Comparison of ENCODE assay signal across 8 cellular contexts in the genomic region with DNA sequence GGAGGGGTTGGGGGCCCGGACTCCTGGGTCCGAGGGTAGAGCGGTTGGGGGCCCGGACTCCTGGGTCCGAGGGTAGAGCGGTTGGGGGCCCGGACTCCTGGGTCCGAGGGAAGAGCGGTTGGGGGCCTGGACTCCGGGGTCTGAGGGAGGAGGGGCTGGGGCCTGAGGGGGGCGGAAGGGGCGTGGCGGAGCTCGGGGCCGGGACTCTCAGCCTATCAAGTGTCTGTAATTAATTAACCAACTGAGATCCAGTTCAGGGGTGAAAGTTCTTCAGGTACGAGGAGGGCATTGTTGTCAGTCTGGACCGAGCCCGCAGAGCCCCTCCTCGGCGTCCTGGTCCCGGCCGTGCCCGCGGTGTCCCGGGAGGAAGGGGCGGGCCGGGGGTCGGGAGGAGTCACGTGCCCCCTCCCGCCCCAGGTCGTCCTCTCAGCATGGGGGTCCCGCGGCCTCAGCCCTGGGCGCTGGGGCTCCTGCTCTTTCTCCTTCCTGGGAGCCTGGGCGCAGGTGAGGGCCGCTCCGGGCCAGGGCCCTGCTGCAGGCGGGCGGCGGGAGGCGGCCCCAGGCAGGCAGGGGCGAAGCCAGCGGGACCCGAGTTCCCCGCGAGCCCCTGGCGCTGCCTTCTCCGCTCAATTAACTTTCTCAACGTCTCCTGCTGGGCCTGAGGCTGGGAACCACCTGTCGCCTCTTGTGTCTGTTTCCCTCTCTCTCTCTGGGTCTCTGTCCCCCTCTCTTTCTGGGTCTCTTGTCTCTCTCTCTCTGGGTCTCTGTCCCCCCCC. TPM values are rescaled to one million over a fixed set of nuclear protein-coding genes. Genes with fewer than 3 reads are reported as not detected.
A peak's percentile ranks its signal among the peaks of the same experiment; 100 is the strongest.
DNase-seq lines count a peak whose midpoint lies in the region; ATAC-seq and TF ChIP-seq lines count a peak whose summit lies in the region.

No MANE protein-coding gene starts in this region.

- no peaks in the 10 kb centered on the region for H3K27me3 ChIP-seq in brain microvascular endothelial cell (replicated peaks)
- H3K27me3 ChIP-seq in kidney epithelial cell (ENCODE audit: control insufficient read depth, insufficient read depth, low read length), result no peaks in the 10 kb centered on the region

- no peaks in the 10 kb centered on the region for H3K27me3 Mint-ChIP-seq in stimulated activated naive B cell treated with anti-CD40 and anti-IgM and Interleukin-4, amounts not matched to agents 10 μg/mL and 1 μg/mL and 100 μg/mL, for 72 hours

- H3K27ac Mint-ChIP-seq in stimulated activated naive B cell treated with anti-CD40 and anti-IgM and Interleukin-4, amounts not matched to agents 10 μg/mL and 1 μg/mL and 100 μg/mL, for 72 hours, result peak overlapping the region; percentile 86

- H3K4me3 ChIP-seq in brain microvascular endothelial cell (ENCODE audit: low read depth, low read length) (peak overlapping the region; percentile 66), kidney epithelial cell (ENCODE audit: low read depth, low read length) (peak overlapping the region; percentile 63)

- no peak for TF ChIP-seq CTCF in brain microvascular endothelial cell (IDR thresholded peaks at IDR 0.05; ENCODE audit: low read depth, low read length, missing control alignments)
- TF ChIP-seq CTCF in kidney epithelial cell (IDR thresholded peaks at IDR 0.05; ENCODE audit: insufficient read depth, low read length, poor library complexity, severe bottlenecking), result no peak

- H3K4me1 Mint-ChIP-seq in stimulated activated naive B cell treated with anti-CD40 and anti-IgM and Interleukin-4, amounts not matched to agents 10 μg/mL and 1 μg/mL and 100 μg/mL, for 72 hours, result peaks cover 29 to 44% of the 10 kb centered on the region in 2 donors

- no peaks in the 10 kb centered on the region for H3K9me3 Mint-ChIP-seq in stimulated activated naive B cell treated with anti-CD40 and anti-IgM and Interleukin-4, amounts not matched to agents 10 μg/mL and 1 μg/mL and 100 μg/mL, for 72 hours

- in situ Hi-C loops in brain microvascular endothelial cell (cut with HindIII; ENCODE audit: low pct_ligation_motif_present, low sequenced_read_pairs), result loop anchor here (10.0 kb wide), 1 partner anchor 52 kb away; no protein-coding TSS in a partner anchor

- DNase-seq in NCI-H2227 (lab: John Stamatoyannopoulos, UW; ENCODE audit: unreplicated experiment), result peak; percentile 23
- no peak for DNase-seq in NCI-H2227 treated with DMSO at 0.1 percent for 48 hours (lab: John Stamatoyannopoulos, UW)
- DNase-seq in NCI-H774 (lab: John Stamatoyannopoulos, UW), result peak; percentile 7
- no peak for DNase-seq in brain microvascular endothelial cell
- no peak for DNase-seq in kidney epithelial cell (ENCODE audit: low read depth)
- no peak for DNase-seq in stimulated activated naive B cell treated with anti-CD40 and anti-IgM and Interleukin-4, amounts not matched to agents 10 μg/mL and 1 μg/mL and 100 μg/mL, for 72 hours
- no peak for DNase-seq in cerebellum (ENCODE audit: low spot score)
- no peak for DNase-seq in midbrain (lab: John Stamatoyannopoulos, UW)

- H3K36me3 ChIP-seq in brain microvascular endothelial cell (replicated peaks) (no peaks in the 10 kb centered on the region), kidney epithelial cell (ENCODE audit: control insufficient read depth, insufficient read depth, low read length) (no peaks in the 10 kb centered on the region)

- H3K36me3 Mint-ChIP-seq in stimulated activated naive B cell treated with anti-CD40 and anti-IgM and Interleukin-4, amounts not matched to agents 10 μg/mL and 1 μg/mL and 100 μg/mL, for 72 hours, result no peaks in the 10 kb centered on the region

- no peak overlapping the region for H3K27ac ChIP-seq in brain microvascular endothelial cell

- peak; percentile 57 to 67 for ATAC-seq in stimulated activated naive B cell treated with anti-CD40 and anti-IgM and Interleukin-4, amounts not matched to agents 10 μg/mL and 1 μg/mL and 100 μg/mL, for 72 hours (replicated peaks)

- peak overlapping the region; percentile 85 to 92 for H3K4me3 Mint-ChIP-seq in stimulated activated naive B cell treated with anti-CD40 and anti-IgM and Interleukin-4, amounts not matched to agents 10 μg/mL and 1 μg/mL and 100 μg/mL, for 72 hours

RNA-seq across cellular contexts. Expression of a gene that starts 0.7 kb away (rescaled TPM):
- total RNA-seq in kidney epithelial cell (66.7 and 80.2 TPM in 2 replicates), cerebellum (22.7 TPM)

RNA-seq across cellular contexts. Expression of a gene that starts 14.6 kb away (rescaled TPM):
- total RNA-seq in kidney epithelial cell (16.4 and 20.7 TPM in 2 replicates), cerebellum (3.3 TPM)

RNA-seq across cellular contexts. Expression of a gene that starts 16.9 kb away (rescaled TPM):
- total RNA-seq in kidney epithelial cell (3,617 and 3,738 TPM in 2 replicates), cerebellum (1,480 TPM)

RNA-seq across cellular contexts. Expression of a gene that starts 25.8 kb away (rescaled TPM):
- total RNA-seq in kidney epithelial cell (2,967 and 3,596 TPM in 2 replicates), cerebellum (1,311 TPM)

RNA-seq across cellular contexts. Expression of a gene that starts 39.1 kb away (rescaled TPM):
- 2.3 and 3.0 TPM in 2 replicates for total RNA-seq in kidney epithelial cell
- 0.36 TPM for total RNA-seq in cerebellum

Comparison
In these comparisons a context has a peak if more than half of its experiments do, and no peak if none do; other contexts are left out.
1. DNase-seq: peak in NCI-H2227 (single experiment) and NCI-H774 (single experiment); none in NCI-H2227 treated with DMSO at 0.1 percent for 48 hours (single experiment), brain microvascular endothelial cell (single experiment), kidney epithelial cell (single experiment), stimulated activated naive B cell treated with anti-CD40 and anti-IgM and Interleukin-4, amounts not matched to agents 10 μg/mL and 1 μg/mL and 100 μg/mL, for 72 hours (single experiment), cerebellum (single experiment) and midbrain (single experiment).